ENCODE assay signal across 21 cellular contexts in the genomic region with DNA sequence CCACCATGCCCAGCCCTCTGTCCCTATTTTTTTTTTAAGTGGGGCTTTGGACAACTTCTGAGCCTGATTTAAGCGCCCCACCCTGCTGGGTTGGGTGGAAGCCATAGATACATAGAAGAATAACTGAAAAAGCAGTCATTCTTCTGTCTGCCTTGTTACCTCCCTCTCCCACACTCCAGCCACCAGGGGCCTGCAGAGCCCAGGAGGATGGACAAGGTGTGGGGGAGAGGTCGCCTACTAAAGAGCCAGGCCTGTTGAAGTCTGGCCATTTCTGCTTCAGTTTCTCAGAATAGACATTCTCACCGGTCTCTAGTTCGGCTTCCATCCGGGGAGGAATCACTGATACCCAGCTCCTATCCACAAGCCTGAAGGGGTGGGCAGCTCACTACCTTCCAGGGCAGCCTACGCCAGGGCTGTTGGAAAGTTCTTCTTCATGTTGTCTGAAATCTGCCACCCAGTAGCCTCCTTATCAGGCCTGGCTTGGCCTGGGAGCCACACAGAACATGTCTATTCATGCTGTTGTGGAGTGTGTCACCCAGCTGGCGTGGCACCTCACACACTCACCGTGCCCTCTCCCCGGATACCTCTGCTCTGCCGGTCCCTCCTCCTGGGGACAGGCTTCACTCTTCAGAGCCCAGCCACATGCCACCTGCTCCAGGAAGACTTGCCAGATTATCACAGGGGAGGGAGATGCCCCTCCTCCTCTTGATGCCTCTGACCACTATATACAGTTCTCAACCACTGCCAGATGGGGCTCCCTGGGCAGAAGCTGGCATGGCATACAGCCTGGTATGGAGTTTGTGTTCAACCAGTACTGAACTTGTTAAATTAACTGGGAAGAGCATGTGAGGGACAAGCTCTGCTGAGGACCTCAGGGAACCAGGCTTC. TPM values are rescaled to one million over a fixed set of nuclear protein-coding genes. Genes with fewer than 3 reads are reported as not detected.
DNase-seq lines count a peak whose midpoint lies in the region; ATAC-seq and TF ChIP-seq lines count a peak whose summit lies in the region.
"Had no signal": no experiment of that assay in that cellular context is flagged by ENCODE, and none has a peak within 500 bp of the region (broad histone marks: within the 10 kb centered on the region; RNA-seq: fewer than 3 reads in every experiment).

No MANE protein-coding gene starts in this region.

- peaks cover 2% of the 10 kb centered on the region for H3K9me3 ChIP-seq in trophoblast cell (ENCODE audit: insufficient read depth, low read depth, low read length)
- H3K9me3 ChIP-seq: suprapubic skin had no signal

- peaks cover 4% of the 10 kb centered on the region for H3K79me1 ChIP-seq in trophoblast cell (ENCODE audit: low read length)

- no peaks in the 10 kb centered on the region for H3K36me3 ChIP-seq in trophoblast cell (ENCODE audit: control insufficient read depth in 1 of 2, insufficient read depth in 2 of 2, low read length in 2 of 2)
- H3K36me3 ChIP-seq: suprapubic skin had no signal

- no peak for TF ChIP-seq EP300 in Ishikawa (IDR thresholded peaks at IDR 0.05; ENCODE audit: borderline replicate concordance)

- H3K18ac ChIP-seq in trophoblast cell (ENCODE audit: low read length): no peak overlapping the region

- H3K27me3 ChIP-seq in foreskin keratinocyte (peaks cover 18% of the 10 kb centered on the region), trophoblast cell (ENCODE audit: insufficient read depth, low read length) (peaks cover 24% of the 10 kb centered on the region)

- no peak overlapping the region for H2AK5ac ChIP-seq in trophoblast cell (ENCODE audit: low read length)

- no peak overlapping the region for H3K4me2 ChIP-seq in trophoblast cell (ENCODE audit: low read length)

- no peak overlapping the region for H2BK5ac ChIP-seq in trophoblast cell (ENCODE audit: low read depth, low read length, poor library complexity)

- POLR2A ChIA-PET in RWPE1 (lab: Yijun Ruan, JAX; ENCODE audit: low non-redundant PET): no interaction called here

- no peak overlapping the region for H3K4ac ChIP-seq in trophoblast cell (ENCODE audit: low read depth, low read length)

- H2AFZ ChIP-seq in trophoblast cell (ENCODE audit: insufficient read depth, low read length, poor library complexity): no peak overlapping the region

- H3K23ac ChIP-seq in trophoblast cell (ENCODE audit: low read length): no peak overlapping the region

- H2BK12ac ChIP-seq in trophoblast cell (ENCODE audit: low read length): no peak overlapping the region

- peak; percentile 53 for ATAC-seq in foreskin keratinocyte
- ATAC-seq in GM18870 (IDR thresholded peaks at IDR 0.05; ENCODE audit: unreplicated experiment): no peak
- ATAC-seq: activated CD4-positive, alpha-beta T cell treated with anti-CD3 and anti-CD28 coated beads for 36 hours; SK-N-SH treated with all-trans-retinoic acid at 6 μM for 48 hours had no signal

- DNase-seq in DMS 273 treated with DMSO at 0.1 percent for 48 hours (lab: John Stamatoyannopoulos, UW) (peak; percentile 84), RWPE1 (ENCODE audit: low spot score) (no peak), foreskin keratinocyte (peak in 1 of 2 donors; percentile 42), trophoblast cell (no peak)
- no peak for DNase-seq in activated effector memory CD4-positive, alpha-beta T cell treated with anti-CD3 and anti-CD28 coated beads, Interleukin-2, amount 50 U/mL, for 16 hours
- no peak for DNase-seq in stimulated activated CD4-positive, alpha-beta T cell treated with anti-CD3 and anti-CD28 coated beads, Interleukin-1b, Interleukin-23, amount 100 ng/mL, for 48 hours
- DNase-seq: activated CD4-positive, alpha-beta T cell treated with anti-CD3 and anti-CD28 coated beads for 36 hours; activated gamma-delta T cell treated with Interleukin-2 at 50 U/mL for 16 hours; central memory CD4-positive, alpha-beta T cell; effector CD8-positive, alpha-beta T cell; midbrain; NCI-H1436; NCI-H774; stimulated activated CD8-positive, alpha-beta memory T cell treated with anti-CD3 and anti-CD28 coated beads, Interleukin-4, amount 100 ng/mL, for 48 hours had no signal

- peaks cover 16% of the 10 kb centered on the region for H3K4me1 ChIP-seq in foreskin keratinocyte
- peaks cover 12 to 13% of the 10 kb centered on the region in 2 experiments for H3K4me1 ChIP-seq in trophoblast cell (ENCODE audit: control insufficient read depth in 1 of 2, insufficient read depth in 2 of 2, low read length in 2 of 2)

- WGBS in trophoblast cell (ENCODE audit: extremely low coverage, insufficient coverage, insufficient read length): no CpG with 5 or more reads among the region's 10 CpGs

- H4K12ac ChIP-seq in trophoblast cell (ENCODE audit: low read depth, low read length): no peak overlapping the region

- no peaks in the 10 kb centered on the region for H3K79me2 ChIP-seq in trophoblast cell (ENCODE audit: control insufficient read depth, insufficient read depth, low read length, poor library complexity)

- H4K8ac ChIP-seq in trophoblast cell (ENCODE audit: low read depth, low read length): no peak overlapping the region

- no peak overlapping the region for H2BK120ac ChIP-seq in trophoblast cell (ENCODE audit: insufficient read depth, low read length, poor library complexity)

- H3K4me3 ChIP-seq in trophoblast cell (ENCODE audit: low read depth, low read length): no peak overlapping the region
- H3K4me3 ChIP-seq: smooth muscle cell, suprapubic skin had no signal

- no peak overlapping the region for H4K91ac ChIP-seq in trophoblast cell (ENCODE audit: low read depth, low read length)

- H3K14ac ChIP-seq in trophoblast cell (ENCODE audit: low read length): no peak overlapping the region

- TF ChIP-seq RAD21 in Ishikawa (IDR thresholded peaks at IDR 0.05; ENCODE audit: low read depth): no peak

- TF ChIP-seq CTCF in RWPE1 (conservative IDR thresholded peaks at IDR 0.05; ENCODE audit: low read depth): no peak
- TF ChIP-seq CTCF in foreskin keratinocyte (conservative IDR thresholded peaks at IDR 0.05): no peak

- no peak overlapping the region for H3K9ac ChIP-seq in trophoblast cell (ENCODE audit: low read length)

- CTCF ChIA-PET in RWPE1 (lab: Yijun Ruan, JAX): interaction anchor here (0.6 to 2.2 kb wide), 3 partner anchors 39 to 742 kb away, joined by 3 to 14 read pairs (median 3); no protein-coding TSS in a partner anchor

- H3K27ac ChIP-seq in RWPE1 (peak overlapping the region; percentile 12; the same call in 1 of the 2 replicates), foreskin keratinocyte (no peak overlapping the region), trophoblast cell (ENCODE audit: low read depth, low read length) (no peak overlapping the region)
- H3K27ac ChIP-seq: suprapubic skin had no signal

TF ChIP-seq in Ishikawa, 13 proteins besides CTCF, POLR2A, EP300 and RAD21:
- no peak; the same call in 1 of the 2 replicates for TF ChIP-seq NFIC (IDR thresholded peaks at IDR 0.05)
- no peak for TF ChIP-seq TCF12 (IDR thresholded peaks at IDR 0.05; ENCODE audit: low read depth)
- no peak for TF ChIP-seq CREB1 (IDR thresholded peaks at IDR 0.05; ENCODE audit: low read depth)
- no peak for TF ChIP-seq ZBTB7A (IDR thresholded peaks at IDR 0.05; ENCODE audit: low read depth)
- TF ChIP-seq, protein P1, sequence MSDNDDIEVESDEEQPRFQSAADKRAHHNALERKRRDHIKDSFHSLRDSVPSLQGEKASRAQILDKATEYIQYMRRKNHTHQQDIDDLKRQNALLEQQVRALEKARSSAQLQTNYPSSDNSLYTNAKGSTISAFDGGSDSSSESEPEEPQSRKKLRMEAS (IDR thresholded peaks at IDR 0.05): peak; percentile 42; the same call in 1 of the 2 replicates
- TF ChIP-seq EGR1 (IDR thresholded peaks at IDR 0.05): no peak
- TF ChIP-seq FOXM1 (IDR thresholded peaks at IDR 0.05; ENCODE audit: borderline replicate concordance, low read depth): no peak
- no peak for TF ChIP-seq TEAD4 (IDR thresholded peaks at IDR 0.05)

RNA-seq across cellular contexts. Expression of a gene that starts 27.6 kb away (rescaled TPM):
- total RNA-seq in foreskin keratinocyte: not detected in 2 replicates
- not detected in 2 replicates for polyA plus RNA-seq in foreskin keratinocyte
- polyA plus RNA-seq in trophoblast cell (2013): not detected in 2 replicates
- total RNA-seq: activated CD4-positive, alpha-beta T cell treated with anti-CD3 and anti-CD28 coated beads for 36 hours; kidney epithelial cell; neural crest cell; smooth muscle cell; suprapubic skin had no signal
- polyA plus RNA-seq: smooth muscle cell had no signal

RNA-seq across cellular contexts. Expression of a gene that starts 34.2 kb away (rescaled TPM):
- not detected in 2 replicates for total RNA-seq in foreskin keratinocyte
- not detected in 2 replicates for polyA plus RNA-seq in foreskin keratinocyte
- not detected in 2 replicates for polyA plus RNA-seq in trophoblast cell (2013)
- total RNA-seq: neural crest cell, smooth muscle cell had no signal
- polyA plus RNA-seq: smooth muscle cell had no signal
